Comparison of ENCODE assay signal across 17 cellular contexts in the genomic region with DNA sequence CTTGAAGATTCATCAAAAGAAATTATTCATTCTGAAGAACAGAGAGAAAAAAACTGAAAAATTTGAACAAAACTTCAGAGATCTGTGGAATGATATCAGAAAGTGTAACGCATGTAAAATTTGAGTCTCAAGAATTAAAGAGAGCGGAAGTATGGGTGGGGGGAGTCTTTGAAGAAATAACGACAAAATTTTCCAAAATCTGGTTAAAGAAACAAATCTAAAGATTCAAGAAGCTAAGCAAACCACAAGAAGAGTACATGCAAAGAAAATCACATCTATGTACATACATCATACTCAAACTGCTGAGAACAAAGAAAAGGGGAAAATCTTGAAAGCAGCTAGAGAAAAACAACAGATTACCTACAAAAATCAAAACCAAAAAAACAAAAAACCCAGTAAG.
"Had no signal": no experiment of that assay in that cellular context is flagged by ENCODE, and none has a peak within 500 bp of the region (broad histone marks: within the 10 kb centered on the region; RNA-seq: fewer than 3 reads in every experiment).

No MANE protein-coding gene starts in this region.

- H3K27me3 ChIP-seq: right atrium auricular region, sigmoid colon, testis, tibial nerve, upper lobe of right lung, vagina had no signal

- H3K9me3 ChIP-seq: right atrium auricular region, sigmoid colon, testis, upper lobe of right lung, vagina had no signal

- H3K4me1 ChIP-seq: heart left ventricle, right atrium auricular region, sigmoid colon, testis, tibial nerve, upper lobe of right lung, vagina had no signal

- H3K4me3 Mint-ChIP-seq: naive B cell; stimulated activated naive B cell treated with anti-CD40 and anti-IgM and Interleukin-4, amounts not matched to agents 10 μg/mL and 1 μg/mL and 100 μg/mL, for 72 hours; stimulated activated naive CD8-positive, alpha-beta T cell treated with anti-CD3 and anti-CD28 coated beads, Interleukin-15, amount 100 ng/mL, for 72 hours had no signal

- H3K27ac Mint-ChIP-seq: stimulated activated naive B cell treated with anti-CD40 and anti-IgM and Interleukin-4, amounts not matched to agents 10 μg/mL and 1 μg/mL and 100 μg/mL, for 72 hours; stimulated activated naive CD8-positive, alpha-beta T cell treated with anti-CD3 and anti-CD28 coated beads, Interleukin-15, amount 100 ng/mL, for 72 hours had no signal

- H3K9me3 Mint-ChIP-seq: stimulated activated naive CD8-positive, alpha-beta T cell treated with anti-CD3 and anti-CD28 coated beads, Interleukin-15, amount 100 ng/mL, for 72 hours had no signal

- H3K4me1 Mint-ChIP-seq: naive B cell; stimulated activated naive B cell treated with anti-CD40 and anti-IgM and Interleukin-4, amounts not matched to agents 10 μg/mL and 1 μg/mL and 100 μg/mL, for 72 hours; stimulated activated naive CD8-positive, alpha-beta T cell treated with anti-CD3 and anti-CD28 coated beads, Interleukin-15, amount 100 ng/mL, for 72 hours had no signal

- H3K4me3 ChIP-seq: heart left ventricle, right atrium auricular region, sigmoid colon, skin epidermis, testis, tibial nerve, upper lobe of right lung, vagina had no signal

- H3K36me3 ChIP-seq: heart left ventricle, right atrium auricular region, sigmoid colon, tibial nerve, upper lobe of right lung, vagina had no signal

- ATAC-seq: esophagus mucosa; heart left ventricle; stimulated activated naive B cell treated with anti-CD40 and anti-IgM and Interleukin-4, amounts not matched to agents 10 μg/mL and 1 μg/mL and 100 μg/mL, for 72 hours; stimulated activated naive CD8-positive, alpha-beta T cell treated with anti-CD3 and anti-CD28 coated beads, Interleukin-15, amount 100 ng/mL, for 72 hours; upper lobe of right lung had no signal

- H3K27ac ChIP-seq: heart left ventricle, right atrium auricular region, sigmoid colon, skin epidermis, testis, tibial nerve, upper lobe of right lung, vagina had no signal

- DNase-seq: effector memory CD4-positive, alpha-beta T cell; heart left ventricle; hippocampal formation; mesendoderm; naive B cell; sigmoid colon; stimulated activated CD4-positive, alpha-beta T cell treated with anti-CD3 and anti-CD28 coated beads, Interleukin-2, amount 100 ng/mL, for 24 hours; stimulated activated CD4-positive, alpha-beta T cell treated with anti-CD3 and anti-CD28 coated beads, Interleukin-4, amount 100 ng/mL, for 4 hours; stimulated activated naive B cell treated with anti-CD40 and anti-IgM and Interleukin-4, amounts not matched to agents 10 μg/mL and 1 μg/mL and 100 μg/mL, for 72 hours; stimulated activated naive CD8-positive, alpha-beta T cell treated with anti-CD3 and anti-CD28 coated beads, Interleukin-15, amount 100 ng/mL, for 72 hours; testis; upper lobe of right lung had no signal
